Comparison of ENCODE assay signal across 14 cellular contexts in the genomic region with DNA sequence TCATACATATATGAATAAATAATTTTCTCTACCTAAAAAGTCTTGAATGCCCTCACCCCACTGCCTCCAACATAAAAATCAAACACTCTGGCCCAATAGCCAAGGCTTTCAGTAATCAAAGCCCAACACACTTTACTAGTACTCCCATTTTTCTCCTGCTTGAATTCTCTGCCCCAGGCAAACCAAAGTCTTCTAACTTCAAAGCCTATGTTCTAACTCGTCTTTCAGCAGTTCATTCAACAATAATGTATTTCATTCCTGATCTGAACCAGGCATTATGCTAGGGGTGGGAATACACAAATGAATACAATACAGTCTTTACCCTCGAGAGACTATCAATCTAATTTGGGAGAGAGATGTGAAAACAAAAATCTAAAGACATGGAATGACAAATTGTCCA. TPM values are rescaled to one million over a fixed set of nuclear protein-coding genes. Genes with fewer than 3 reads are reported as not detected.
DNase-seq lines count a peak whose midpoint lies in the region; ATAC-seq and TF ChIP-seq lines count a peak whose summit lies in the region.
"Had no signal": no experiment of that assay in that cellular context is flagged by ENCODE, and none has a peak within 500 bp of the region (broad histone marks: within the 10 kb centered on the region; RNA-seq: fewer than 3 reads in every experiment).

No MANE protein-coding gene starts in this region.

- H3K4me1 ChIP-seq in HEK293 (ENCODE audit: control insufficient read depth, insufficient read depth, low read length), result no peaks in the 10 kb centered on the region
- peaks cover 3 to 4% of the 10 kb centered on the region in 2 donors for H3K4me1 ChIP-seq in thyroid gland
- H3K4me1 ChIP-seq: psoas muscle had no signal

- 74 to 84% methylated on average over 2 of the region's 2 CpGs for WGBS in thyroid gland, 2 donors

- H3K9me3 ChIP-seq in HEK293 (ENCODE audit: control insufficient read depth, insufficient read depth, low read depth, low read length) (no peaks in the 10 kb centered on the region), thyroid gland (no peaks in the 10 kb centered on the region)
- H3K9me3 ChIP-seq: body of pancreas, psoas muscle, SJCRH30 had no signal

- TF ChIP-seq POLR2A in thyroid gland (IDR thresholded peaks at IDR 0.05), result no peak

- no peak for TF ChIP-seq CTCF in HEK293 (tag by site-specific recombination; IDR thresholded peaks at IDR 0.05)
- TF ChIP-seq CTCF in thyroid gland (IDR thresholded peaks at IDR 0.05), result no peak

- H3K9me3 Mint-ChIP-seq in T-helper 2 cell treated with Interferon-gamma antibody and Interleukin-4, amounts not matched to agents 5 μg/mL and 100 μg/mL, for 36 hours, result no peaks in the 10 kb centered on the region
- no peaks in the 10 kb centered on the region for H3K9me3 Mint-ChIP-seq in activated T-helper 17 cell treated with anti-CD3 and anti-CD28 coated beads, Interleukin-2, amount 50 U/mL, for 72 hours
- no peaks in the 10 kb centered on the region for H3K9me3 Mint-ChIP-seq in naive thymus-derived CD8-positive, alpha-beta T cell

- intact Hi-C loops in thyroid gland (cut with DNase I), result no loop called here

- no peak overlapping the region for H3K4me3 Mint-ChIP-seq in T-helper 2 cell treated with Interferon-gamma antibody and Interleukin-4, amounts not matched to agents 5 μg/mL and 100 μg/mL, for 36 hours
- H3K4me3 Mint-ChIP-seq in activated T-helper 17 cell treated with anti-CD3 and anti-CD28 coated beads, Interleukin-2, amount 50 U/mL, for 72 hours, result peak overlapping the region; percentile 9
- H3K4me3 Mint-ChIP-seq in naive thymus-derived CD8-positive, alpha-beta T cell, result peak overlapping the region in 4 of 10 donors; percentile 2 to 65 (median 23)

- H3K27ac Mint-ChIP-seq in T-helper 2 cell treated with Interferon-gamma antibody and Interleukin-4, amounts not matched to agents 5 μg/mL and 100 μg/mL, for 36 hours, result peak overlapping the region; percentile 70
- peak overlapping the region; percentile 98 for H3K27ac Mint-ChIP-seq in activated T-helper 17 cell treated with anti-CD3 and anti-CD28 coated beads, Interleukin-2, amount 50 U/mL, for 72 hours
- peak overlapping the region in 8 of 10 donors; percentile 9 to 95 (median 51) for H3K27ac Mint-ChIP-seq in naive thymus-derived CD8-positive, alpha-beta T cell

- DNase-seq in T-helper 2 cell treated with Interferon-gamma antibody and Interleukin-4, amounts not matched to agents 5 μg/mL and 100 μg/mL, for 36 hours (ENCODE audit: low spot score), result no peak
- DNase-seq in T-helper 2 cell (no peak), thyroid gland (no peak)
- no peak for DNase-seq in naive thymus-derived CD8-positive, alpha-beta T cell
- DNase-seq: body of pancreas, NCI-H1694, NCI-H446, OCI-M1, psoas muscle, SJCRH30 had no signal

- H3K4me1 Mint-ChIP-seq in T-helper 2 cell treated with Interferon-gamma antibody and Interleukin-4, amounts not matched to agents 5 μg/mL and 100 μg/mL, for 36 hours (ENCODE audit: low read depth), result peaks cover 43% of the 10 kb centered on the region
- H3K4me1 Mint-ChIP-seq in activated T-helper 17 cell treated with anti-CD3 and anti-CD28 coated beads, Interleukin-2, amount 50 U/mL, for 72 hours, result peaks cover 16% of the 10 kb centered on the region
- peaks cover 31 to 61% (median 52%) of the 10 kb centered on the region in 4 donors for H3K4me1 Mint-ChIP-seq in naive thymus-derived CD8-positive, alpha-beta T cell

- H3K36me3 ChIP-seq in HEK293 (ENCODE audit: control insufficient read depth in 2 of 2, insufficient read depth in 1 of 2, low read length in 2 of 2), result no peaks in the 10 kb centered on the region; a peak in 1 of 3 replicates
- no peaks in the 10 kb centered on the region for H3K36me3 ChIP-seq in thyroid gland
- H3K36me3 ChIP-seq: SJCRH30 had no signal

- H3K36me3 Mint-ChIP-seq in T-helper 2 cell treated with Interferon-gamma antibody and Interleukin-4, amounts not matched to agents 5 μg/mL and 100 μg/mL, for 36 hours (ENCODE audit: low read depth), result peaks cover 2% of the 10 kb centered on the region
- H3K36me3 Mint-ChIP-seq in activated T-helper 17 cell treated with anti-CD3 and anti-CD28 coated beads, Interleukin-2, amount 50 U/mL, for 72 hours (ENCODE audit: low read depth), result no peaks in the 10 kb centered on the region
- no peaks in the 10 kb centered on the region for H3K36me3 Mint-ChIP-seq in naive thymus-derived CD8-positive, alpha-beta T cell

- no peaks in the 10 kb centered on the region for H3K27me3 Mint-ChIP-seq in T-helper 2 cell treated with Interferon-gamma antibody and Interleukin-4, amounts not matched to agents 5 μg/mL and 100 μg/mL, for 36 hours (ENCODE audit: low read depth)
- no peaks in the 10 kb centered on the region for H3K27me3 Mint-ChIP-seq in activated T-helper 17 cell treated with anti-CD3 and anti-CD28 coated beads, Interleukin-2, amount 50 U/mL, for 72 hours
- H3K27me3 Mint-ChIP-seq in naive thymus-derived CD8-positive, alpha-beta T cell, result no peaks in the 10 kb centered on the region

- no peak overlapping the region for H3K27ac ChIP-seq in HEK293 (ENCODE audit: extremely low read depth, low read depth, low read length)
- H3K27ac ChIP-seq in thyroid gland, result no peak overlapping the region
- H3K27ac ChIP-seq: body of pancreas, psoas muscle, SJCRH30 had no signal

- H3K4me3 ChIP-seq in HEK293 (ENCODE audit: low read depth, low read length) (no peak overlapping the region), thyroid gland (replicated peaks in 1 of 3) (no peak overlapping the region)
- H3K4me3 ChIP-seq: body of pancreas, psoas muscle, SJCRH30 had no signal

- ATAC-seq in activated T-helper 17 cell treated with anti-CD3 and anti-CD28 coated beads, Interleukin-2, amount 50 U/mL, for 72 hours (replicated peaks), result no peak
- ATAC-seq in naive thymus-derived CD8-positive, alpha-beta T cell, result no peak
- ATAC-seq in HG03025 (IDR thresholded peaks at IDR 0.05; ENCODE audit: low FRiP score, unreplicated experiment) (no peak), GM19397 (IDR thresholded peaks at IDR 0.05; ENCODE audit: unreplicated experiment) (no peak)
- ATAC-seq: body of pancreas, psoas muscle had no signal

- CTCF ChIA-PET in HEK293 (lab: Yijun Ruan, JAX), result no interaction called here

- POLR2A ChIA-PET in HEK293 (lab: Yijun Ruan, JAX), result interaction anchor here (1.2 to 5.6 kb wide), 2 partner anchors 9 to 21 kb away, joined by 5 to 35 read pairs; a partner anchor contains a TSS
- POLR2A ChIA-PET in naive thymus-derived CD8-positive, alpha-beta T cell (lab: Charles Lee), result interaction anchor here (8.4 to 9.1 kb wide), 2 partner anchors 11 to 17 kb away, joined by 159 to 375 read pairs; a partner anchor contains a TSS

- no peaks in the 10 kb centered on the region for H3K27me3 ChIP-seq in thyroid gland
- H3K27me3 ChIP-seq: body of pancreas had no signal

TF ChIP-seq in HEK293, 187 proteins besides CTCF, POLR2A, EP300 and RAD21:
- TF ChIP-seq, protein P1, sequence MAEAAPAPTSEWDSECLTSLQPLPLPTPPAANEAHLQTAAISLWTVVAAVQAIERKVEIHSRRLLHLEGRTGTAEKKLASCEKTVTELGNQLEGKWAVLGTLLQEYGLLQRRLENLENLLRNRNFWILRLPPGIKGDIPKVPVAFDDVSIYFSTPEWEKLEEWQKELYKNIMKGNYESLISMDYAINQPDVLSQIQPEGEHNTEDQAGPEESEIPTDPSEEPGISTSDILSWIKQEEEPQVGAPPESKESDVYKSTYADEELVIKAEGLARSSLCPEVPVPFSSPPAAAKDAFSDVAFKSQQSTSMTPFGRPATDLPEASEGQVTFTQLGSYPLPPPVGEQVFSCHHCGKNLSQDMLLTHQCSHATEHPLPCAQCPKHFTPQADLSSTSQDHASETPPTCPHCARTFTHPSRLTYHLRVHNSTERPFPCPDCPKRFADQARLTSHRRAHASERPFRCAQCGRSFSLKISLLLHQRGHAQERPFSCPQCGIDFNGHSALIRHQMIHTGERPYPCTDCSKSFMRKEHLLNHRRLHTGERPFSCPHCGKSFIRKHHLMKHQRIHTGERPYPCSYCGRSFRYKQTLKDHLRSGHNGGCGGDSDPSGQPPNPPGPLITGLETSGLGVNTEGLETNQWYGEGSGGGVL (tag by site-specific recombination; IDR thresholded peaks at IDR 0.05), result no peak
- TF ChIP-seq, protein P2, sequence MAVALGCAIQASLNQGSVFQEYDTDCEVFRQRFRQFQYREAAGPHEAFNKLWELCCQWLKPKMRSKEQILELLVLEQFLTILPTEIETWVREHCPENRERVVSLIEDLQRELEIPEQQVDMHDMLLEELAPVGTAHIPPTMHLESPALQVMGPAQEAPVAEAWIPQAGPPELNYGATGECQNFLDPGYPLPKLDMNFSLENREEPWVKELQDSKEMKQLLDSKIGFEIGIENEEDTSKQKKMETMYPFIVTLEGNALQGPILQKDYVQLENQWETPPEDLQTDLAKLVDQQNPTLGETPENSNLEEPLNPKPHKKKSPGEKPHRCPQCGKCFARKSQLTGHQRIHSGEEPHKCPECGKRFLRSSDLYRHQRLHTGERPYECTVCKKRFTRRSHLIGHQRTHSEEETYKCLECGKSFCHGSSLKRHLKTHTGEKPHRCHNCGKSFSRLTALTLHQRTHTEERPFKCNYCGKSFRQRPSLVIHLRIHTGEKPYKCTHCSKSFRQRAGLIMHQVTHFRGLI (tag by site-specific recombination; IDR thresholded peaks at IDR 0.05), result peak; percentile 62; the same call in 1 of the 2 replicates
- TF ChIP-seq TCF7L2 (IDR thresholded peaks at IDR 0.05; ENCODE audit: borderline replicate concordance, low read depth, low read length) (peak; percentile 25; the same call in 1 of the 2 replicates), WT1 (tag by site-specific recombination; IDR thresholded peaks at IDR 0.05) (peak; percentile 72)

RNA-seq across cellular contexts. Expression of a gene that starts 11.4 kb away (rescaled TPM):
- total RNA-seq in activated T-helper 17 cell treated with anti-CD3 and anti-CD28 coated beads, Interleukin-2, amount 50 U/mL, for 72 hours, result 10 to 100 TPM; 23.8 to 36.8 TPM
- 10 to 100 TPM; 39.6 to 40.7 TPM for total RNA-seq in naive thymus-derived CD8-positive, alpha-beta T cell
- polyA plus RNA-seq in naive thymus-derived CD8-positive, alpha-beta T cell, result 1 to 10 TPM; 3.2 to 9.4 (median 4.1) TPM
- 10 to 100 TPM; 18.3 to 28.0 (median 21.2) TPM for total RNA-seq in thyroid gland

RNA-seq across cellular contexts. Expression of a gene that starts 21.1 kb away (rescaled TPM):
- total RNA-seq in activated T-helper 17 cell treated with anti-CD3 and anti-CD28 coated beads, Interleukin-2, amount 50 U/mL, for 72 hours, result 100 to 1,000 TPM; 111 to 116 TPM
- total RNA-seq in naive thymus-derived CD8-positive, alpha-beta T cell, result 10 to 100 TPM; 68.3 to 70.6 TPM
- 100 to 1,000 TPM; 103 to 128 (median 119) TPM for polyA plus RNA-seq in naive thymus-derived CD8-positive, alpha-beta T cell
- 100 to 1,000 TPM; 170 to 304 (median 182) TPM for total RNA-seq in thyroid gland
